Comparison of ENCODE assay signal across 9 cellular contexts in genomic region chr3:51984269-51984647, GRCh38. TPM values are rescaled to one million over a fixed set of nuclear protein-coding genes. Genes with fewer than 3 reads are reported as not detected.
DNase-seq lines count a peak whose midpoint lies in the region; ATAC-seq, FAIRE-seq and TF ChIP-seq lines count a peak whose summit lies in the region.
"Had no signal": no experiment of that assay in that cellular context is flagged by ENCODE, and none has a peak within 500 bp of the region (broad histone marks: within the 10 kb centered on the region; RNA-seq: fewer than 3 reads in every experiment).

No MANE protein-coding gene starts in this region.

- no peak overlapping the region for H3K27ac Mint-ChIP-seq in activated naive CD4-positive, alpha-beta T cell treated with anti-CD3 and anti-CD28 coated beads, Interleukin-2, amount 10 ng/mL, durations not matched to agents 7 days and 5 days
- H3K27ac Mint-ChIP-seq in type B pancreatic cell: peak overlapping the region; percentile 98

- peak overlapping the region; percentile 94 to 97 for H3K9ac ChIP-seq in K562 (ENCODE audit: insufficient read depth in 1 of 2, low read depth in 2 of 2, low read length in 2 of 2)
- peak overlapping the region; percentile 85 for H3K9ac ChIP-seq in mesendoderm (ENCODE audit: low read length)

- H3K4me2 ChIP-seq in K562 (ENCODE audit: insufficient read depth, low read length) (peak overlapping the region; percentile 96), mesendoderm (ENCODE audit: low read length) (no peak overlapping the region)

- H4K20me1 ChIP-seq in K562 (replicated peaks; ENCODE audit: control insufficient read depth, insufficient read depth, low read length): no peaks in the 10 kb centered on the region

- no peak overlapping the region for H4K5ac ChIP-seq in mesendoderm (ENCODE audit: low read length)

- POLR2A ChIA-PET in K562 (lab: Yijun Ruan, JAX): interaction anchor here (0.5 to 5.2 kb wide), 4 partner anchors 9 to 73 kb away, joined by 3 to 105 read pairs (median 15); partner anchors contain the start of genes ABHD14A, ABHD14B and RPL29

- H3K4me1 Mint-ChIP-seq in activated naive CD4-positive, alpha-beta T cell treated with anti-CD3 and anti-CD28 coated beads, Interleukin-2, amount 10 ng/mL, durations not matched to agents 7 days and 5 days: peaks cover 31% of the 10 kb centered on the region
- peaks cover 13% of the 10 kb centered on the region for H3K4me1 Mint-ChIP-seq in type B pancreatic cell (ENCODE audit: unreplicated experiment)

- CTCF ChIA-PET in activated naive CD4-positive, alpha-beta T cell treated with anti-CD3 and anti-CD28 coated beads, Interleukin-2, amount 10 ng/mL, durations not matched to agents 7 days and 5 days (lab: Charles Lee): interaction anchor here (1.2 to 2.8 kb wide), 3 partner anchors 11 to 68 kb away, joined by 3 to 14 read pairs (median 5); partner anchors contain the start of gene ABHD14B
- CTCF ChIA-PET in K562 (lab: Yijun Ruan, JAX; ENCODE audit: low intra/inter-chr PET ratio): no interaction called here

- TF ChIP-seq POLR2A in K562 (conservative IDR thresholded peaks at IDR 0.05): no peak

- peak overlapping the region; percentile 91 for H3K27ac ChIP-seq in K562 (ENCODE audit: extremely low read depth, low read depth, low read length)
- no peak overlapping the region for H3K27ac ChIP-seq in mesendoderm (ENCODE audit: low read depth, low read length)

- H2BK120ac ChIP-seq in mesendoderm (ENCODE audit: low read depth, low read length): no peak overlapping the region

- peak overlapping the region; percentile 55 for H3K4me3 ChIP-seq in K562
- H3K4me3 ChIP-seq in mesendoderm (ENCODE audit: low read length): no peak overlapping the region

- no peaks in the 10 kb centered on the region for H3K9me3 ChIP-seq in K562 (replicated peaks; ENCODE audit: control insufficient read depth, insufficient read depth, low read depth, low read length)

- H3K79me2 ChIP-seq in K562 (ENCODE audit: control insufficient read depth, insufficient read depth, low read length): peaks cover 47% of the 10 kb centered on the region
- H3K79me2 ChIP-seq in mesendoderm (ENCODE audit: control insufficient read depth, insufficient read depth, low read length): no peaks in the 10 kb centered on the region

- no peak for FAIRE-seq in K562 (lab: Jason Lieb, UNC)

- ATAC-seq in K562 (no peak), GM21529 (IDR thresholded peaks at IDR 0.05; ENCODE audit: unreplicated experiment) (no peak), GM19455 (IDR thresholded peaks at IDR 0.05; ENCODE audit: unreplicated experiment) (no peak)

- H2BK5ac ChIP-seq in mesendoderm (ENCODE audit: low read length): no peak overlapping the region

- peaks cover 33% of the 10 kb centered on the region; the same call in 2 of the 3 replicates for H3K36me3 ChIP-seq in K562 (ENCODE audit: control insufficient read depth, insufficient read depth, low read length)
- H3K36me3 ChIP-seq in mesendoderm (ENCODE audit: control insufficient read depth, insufficient read depth, low read length): peaks cover 1% of the 10 kb centered on the region

- in situ Hi-C loops in K562 (cut with MboI): no loop called here

- no peak overlapping the region for H2AK5ac ChIP-seq in mesendoderm (ENCODE audit: low read length)

- H3K27me3 Mint-ChIP-seq in activated naive CD4-positive, alpha-beta T cell treated with anti-CD3 and anti-CD28 coated beads, Interleukin-2, amount 10 ng/mL, durations not matched to agents 7 days and 5 days: no peaks in the 10 kb centered on the region
- H3K27me3 Mint-ChIP-seq in type B pancreatic cell: no peaks in the 10 kb centered on the region

- no peak overlapping the region for H3K18ac ChIP-seq in mesendoderm (ENCODE audit: low read length)

- peaks cover 3% of the 10 kb centered on the region for H3K79me1 ChIP-seq in mesendoderm (ENCODE audit: low read length)

- peak overlapping the region; percentile 57 for H3K23ac ChIP-seq in mesendoderm (ENCODE audit: low read length)

- DNase-seq in activated naive CD4-positive, alpha-beta T cell treated with anti-CD3 and anti-CD28 coated beads, Interleukin-2, amount 10 ng/mL, durations not matched to agents 7 days and 5 days: no peak
- DNase-seq in activated naive CD4-positive, alpha-beta T cell (lab: John Stamatoyannopoulos, UW): no peak
- DNase-seq in K562 (ENCODE audit: extremely low read depth in 1 of 4, low spot score in 3 of 4): no peak
- DNase-seq in mesendoderm: no peak
- DNase-seq in type B pancreatic cell (ENCODE audit: extremely low spot score, unreplicated experiment): no peak
- DNase-seq in NCI-H2029 (lab: John Stamatoyannopoulos, UW): no peak
- DNase-seq: stimulated activated CD8-positive, alpha-beta memory T cell treated with anti-CD3 and anti-CD28 coated beads, Interleukin-4, amount 100 ng/mL, for 48 hours had no signal

- H3K4me3 Mint-ChIP-seq in activated naive CD4-positive, alpha-beta T cell treated with anti-CD3 and anti-CD28 coated beads, Interleukin-2, amount 10 ng/mL, durations not matched to agents 7 days and 5 days: peak overlapping the region; percentile 46
- peak overlapping the region; percentile 94 for H3K4me3 Mint-ChIP-seq in type B pancreatic cell

- H4K8ac ChIP-seq in mesendoderm (ENCODE audit: low read depth, low read length): no peak overlapping the region

- H3K4me1 ChIP-seq in K562 (replicated peaks in 1 of 2; ENCODE audit: control insufficient read depth in 2 of 2, insufficient read depth in 2 of 2, low read length in 2 of 2): peaks cover 35 to 68% of the 10 kb centered on the region in 2 experiments; a peak in 4 of 5 replicates
- H3K4me1 ChIP-seq in mesendoderm (ENCODE audit: control insufficient read depth, low read depth, low read length): peaks cover 2% of the 10 kb centered on the region

- H3K9me1 ChIP-seq in K562 (ENCODE audit: control insufficient read depth, insufficient read depth, low read length): no peaks in the 10 kb centered on the region

- H3K36me3 Mint-ChIP-seq in activated naive CD4-positive, alpha-beta T cell treated with anti-CD3 and anti-CD28 coated beads, Interleukin-2, amount 10 ng/mL, durations not matched to agents 7 days and 5 days: peaks cover 5% of the 10 kb centered on the region
- H3K36me3 Mint-ChIP-seq in type B pancreatic cell: no peaks in the 10 kb centered on the region

- H3K9me3 Mint-ChIP-seq in activated naive CD4-positive, alpha-beta T cell treated with anti-CD3 and anti-CD28 coated beads, Interleukin-2, amount 10 ng/mL, durations not matched to agents 7 days and 5 days: no peaks in the 10 kb centered on the region
- no peaks in the 10 kb centered on the region for H3K9me3 Mint-ChIP-seq in type B pancreatic cell

- H3K4ac ChIP-seq in mesendoderm (ENCODE audit: low read depth, low read length): no peak overlapping the region

- intact Hi-C loops in K562 (cut with micrococcal nuclease): no loop called here

- peak overlapping the region; percentile 93 for H3K56ac ChIP-seq in mesendoderm (ENCODE audit: low read length)

- BruUV-seq in K562 (replicated peaks; lab: Mats Ljungman, UMichigan): no TSS peak

- no peak overlapping the region for H2AFZ ChIP-seq in K562 (ENCODE audit: low read depth, low read length)

- TF ChIP-seq CTCF in K562 (IDR thresholded peaks at IDR 0.05 in 2 of 3, conservative IDR thresholded peaks at IDR 0.05 in 1 of 3; ENCODE audit: insufficient read depth in 2 of 3, low read depth in 1 of 3, low read length in 3 of 3) (no peak), type B pancreatic cell (conservative IDR thresholded peaks at IDR 0.05) (no peak)

- no peak for TF ChIP-seq EP300 in K562 (IDR thresholded peaks at IDR 0.05; ENCODE audit: low read length)

- no peak overlapping the region for H2BK15ac ChIP-seq in mesendoderm (replicated peaks; ENCODE audit: low read depth)

- H3K27me3 ChIP-seq in K562 (ENCODE audit: control insufficient read depth in 2 of 2, insufficient read depth in 2 of 2, low read length in 2 of 2): no peaks in the 10 kb centered on the region
- H3K27me3 ChIP-seq in mesendoderm (ENCODE audit: insufficient read depth, low read length, poor library complexity): no peaks in the 10 kb centered on the region

- TF ChIP-seq RAD21 in K562 (CRISPR knock-in tag; conservative IDR thresholded peaks at IDR 0.05 in 1 of 2, IDR thresholded peaks at IDR 0.05 in 1 of 2): no peak

RNA-seq across cellular contexts. Expression of gene ACY1, which starts 0.9 kb away (rescaled TPM):
- 84.3 and 247 TPM in 2 replicates for total RNA-seq in K562 (2011; cell fraction: chromatin; rRNA removed; ENCODE audit: low replicate concordance)
- total RNA-seq in K562 (2011; cell fraction: nucleolus; rRNA removed): 195 and 196 TPM in 2 replicates
- total RNA-seq in K562 (2011; cell fraction: nucleoplasm; rRNA removed): 130 and 134 TPM in 2 replicates
- total RNA-seq in K562 (2014; rRNA removed): 118 and 179 TPM in 2 replicates
- total RNA-seq in K562 (2014; rRNA removed; fragmentation: Illumina TruSeq; extraction: Trizol): 44.6 and 70.7 TPM in 2 replicates
- 93.2 and 96.9 TPM in 2 replicates for total RNA-seq in K562 (2015; rRNA removed; fragmentation: Illumina TruSeq; extraction: Trizol)
- total RNA-seq in K562 (2021): 134 and 138 TPM in 2 replicates
- polyA plus RNA-seq in K562 (2011; rRNA removed): 104 and 144 TPM in 2 replicates
- 184 and 389 TPM in 2 replicates for polyA plus RNA-seq in K562 (2011; cell fraction: cytosol; rRNA removed)
- 211 and 337 TPM in 2 replicates for polyA plus RNA-seq in K562 (2011; cell fraction: nucleus; rRNA removed)
- polyA plus RNA-seq in K562 (2012): 145 and 205 TPM in 2 replicates
- polyA plus RNA-seq in K562 (2014; fragmentation: Illumina TruSeq; extraction: Trizol): 123 and 129 TPM in 2 replicates
- polyA plus RNA-seq in K562 (2014; fragmentation: Nextera tagmentation; extraction: Ambion mirVana): 100 to 1,000 TPM; 179 to 195 TPM
- 128 and 136 TPM in 2 replicates for polyA plus RNA-seq in K562 (2014; rRNA removed)
- 63.4 and 90.9 TPM in 2 replicates for polyA minus RNA-seq in K562 (2011; rRNA and poly(A)+ RNA removed)
- polyA minus RNA-seq in K562 (2011; cell fraction: cytosol; rRNA and poly(A)+ RNA removed): 94.5 and 118 TPM in 2 replicates
- polyA minus RNA-seq in K562 (2011; cell fraction: nucleus; rRNA and poly(A)+ RNA removed): 79.1 and 86.7 TPM in 2 replicates
- polyA plus RNA-seq in mesendoderm (2013, experiment 1 of 2): 28.2 TPM
- polyA plus RNA-seq in mesendoderm (2013, experiment 2 of 2): 25.1 TPM
- 54.2 and 55.9 TPM in 2 replicates for total RNA-seq in type B pancreatic cell (ENCODE audit: low replicate concordance)

RNA-seq across cellular contexts. Expression of gene ABHD14A, which starts 9.4 kb away (rescaled TPM):
- total RNA-seq in K562 (2011; cell fraction: chromatin; rRNA removed; ENCODE audit: low replicate concordance): 1.7 and 7.0 TPM in 2 replicates
- total RNA-seq in K562 (2011; cell fraction: nucleolus; rRNA removed): 12.5 and 13.2 TPM in 2 replicates
- total RNA-seq in K562 (2011; cell fraction: nucleoplasm; rRNA removed): 9.3 and 10.3 TPM in 2 replicates
- 8.4 and 12.2 TPM in 2 replicates for total RNA-seq in K562 (2014; rRNA removed)
- total RNA-seq in K562 (2014; rRNA removed; fragmentation: Illumina TruSeq; extraction: Trizol): 1.7 and 3.3 TPM in 2 replicates
- 7.7 and 8.3 TPM in 2 replicates for total RNA-seq in K562 (2015; rRNA removed; fragmentation: Illumina TruSeq; extraction: Trizol)
- total RNA-seq in K562 (2021): 9.4 and 10.6 TPM in 2 replicates
- polyA plus RNA-seq in K562 (2011; rRNA removed): 6.6 and 10.5 TPM in 2 replicates
- polyA plus RNA-seq in K562 (2011; cell fraction: cytosol; rRNA removed): 20.3 and 55.0 TPM in 2 replicates
- polyA plus RNA-seq in K562 (2011; cell fraction: nucleus; rRNA removed): 5.8 and 7.5 TPM in 2 replicates
- polyA plus RNA-seq in K562 (2012): 10.5 and 14.1 TPM in 2 replicates
- 7.1 and 8.4 TPM in 2 replicates for polyA plus RNA-seq in K562 (2014; fragmentation: Illumina TruSeq; extraction: Trizol)
- 1 to 10 TPM in 1 of 2 experiments, under 1 TPM in 1; 0.90 to 2.0 TPM for polyA plus RNA-seq in K562 (2014; fragmentation: Nextera tagmentation; extraction: Ambion mirVana)
- 9.6 and 14.0 TPM in 2 replicates for polyA plus RNA-seq in K562 (2014; rRNA removed)
- 1.6 and 5.7 TPM in 2 replicates for polyA minus RNA-seq in K562 (2011; rRNA and poly(A)+ RNA removed)
- polyA minus RNA-seq in K562 (2011; cell fraction: cytosol; rRNA and poly(A)+ RNA removed): 4.3 and 7.0 TPM in 2 replicates
- 0.54 and 0.78 TPM in 2 replicates for polyA minus RNA-seq in K562 (2011; cell fraction: nucleus; rRNA and poly(A)+ RNA removed)
- 2.6 TPM for polyA plus RNA-seq in mesendoderm (2013, experiment 1 of 2)
- polyA plus RNA-seq in mesendoderm (2013, experiment 2 of 2): 2.4 TPM
- total RNA-seq in type B pancreatic cell (ENCODE audit: low replicate concordance): 12.2 and 16.6 TPM in 2 replicates

RNA-seq across cellular contexts. Expression of gene ABHD14B, which starts 10.4 kb away (rescaled TPM):
- total RNA-seq in K562 (2011; cell fraction: chromatin; rRNA removed; ENCODE audit: low replicate concordance): 33.5 and 88.4 TPM in 2 replicates
- 69.5 and 79.0 TPM in 2 replicates for total RNA-seq in K562 (2011; cell fraction: nucleolus; rRNA removed)
- total RNA-seq in K562 (2011; cell fraction: nucleoplasm; rRNA removed): 83.9 and 125 TPM in 2 replicates
- 46.5 and 78.4 TPM in 2 replicates for total RNA-seq in K562 (2014; rRNA removed)
- 27.4 and 28.3 TPM in 2 replicates for total RNA-seq in K562 (2014; rRNA removed; fragmentation: Illumina TruSeq; extraction: Trizol)
- total RNA-seq in K562 (2015; rRNA removed; fragmentation: Illumina TruSeq; extraction: Trizol): 33.7 and 34.0 TPM in 2 replicates
- 65.2 and 68.0 TPM in 2 replicates for total RNA-seq in K562 (2021)
- 107 and 114 TPM in 2 replicates for polyA plus RNA-seq in K562 (2011; rRNA removed)
- 153 and 233 TPM in 2 replicates for polyA plus RNA-seq in K562 (2011; cell fraction: cytosol; rRNA removed)
- 82.3 and 118 TPM in 2 replicates for polyA plus RNA-seq in K562 (2011; cell fraction: nucleus; rRNA removed)
- 58.2 and 103 TPM in 2 replicates for polyA plus RNA-seq in K562 (2012)
- 72.2 and 86.5 TPM in 2 replicates for polyA plus RNA-seq in K562 (2014; fragmentation: Illumina TruSeq; extraction: Trizol)
- 10 to 100 TPM; 10.6 to 11.7 TPM for polyA plus RNA-seq in K562 (2014; fragmentation: Nextera tagmentation; extraction: Ambion mirVana)
- 80.5 and 87.3 TPM in 2 replicates for polyA plus RNA-seq in K562 (2014; rRNA removed)
- 50.4 and 76.8 TPM in 2 replicates for polyA minus RNA-seq in K562 (2011; rRNA and poly(A)+ RNA removed)
- 38.9 and 39.4 TPM in 2 replicates for polyA minus RNA-seq in K562 (2011; cell fraction: cytosol; rRNA and poly(A)+ RNA removed)
- 26.3 and 30.1 TPM in 2 replicates for polyA minus RNA-seq in K562 (2011; cell fraction: nucleus; rRNA and poly(A)+ RNA removed)
- 2.8 TPM for polyA plus RNA-seq in mesendoderm (2013, experiment 1 of 2)
- 2.6 TPM for polyA plus RNA-seq in mesendoderm (2013, experiment 2 of 2)
- total RNA-seq in type B pancreatic cell (ENCODE audit: low replicate concordance): 22.1 and 27.2 TPM in 2 replicates

RNA-seq across cellular contexts. Expression of gene RPL29, which starts 11.4 kb away (rescaled TPM):
- total RNA-seq in K562 (2011; cell fraction: chromatin; rRNA removed; ENCODE audit: low replicate concordance): 184 and 350 TPM in 2 replicates
- total RNA-seq in K562 (2011; cell fraction: nucleolus; rRNA removed): 475 and 490 TPM in 2 replicates
- total RNA-seq in K562 (2011; cell fraction: nucleoplasm; rRNA removed): 538 and 894 TPM in 2 replicates
- 1,104 and 1,143 TPM in 2 replicates for total RNA-seq in K562 (2014; rRNA removed)
- 811 and 895 TPM in 2 replicates for total RNA-seq in K562 (2014; rRNA removed; fragmentation: Illumina TruSeq; extraction: Trizol)
- 1,065 and 1,147 TPM in 2 replicates for total RNA-seq in K562 (2015; rRNA removed; fragmentation: Illumina TruSeq; extraction: Trizol)
- 917 and 1,045 TPM in 2 replicates for total RNA-seq in K562 (2021)
- polyA plus RNA-seq in K562 (2011; rRNA removed): 1,156 and 1,373 TPM in 2 replicates
- 2,082 and 2,495 TPM in 2 replicates for polyA plus RNA-seq in K562 (2011; cell fraction: cytosol; rRNA removed)
- 709 and 859 TPM in 2 replicates for polyA plus RNA-seq in K562 (2011; cell fraction: nucleus; rRNA removed)
- polyA plus RNA-seq in K562 (2012): 1,411 and 1,997 TPM in 2 replicates
- 1,281 and 1,602 TPM in 2 replicates for polyA plus RNA-seq in K562 (2014; fragmentation: Illumina TruSeq; extraction: Trizol)
- 100 to 1,000 TPM; 568 to 871 TPM for polyA plus RNA-seq in K562 (2014; fragmentation: Nextera tagmentation; extraction: Ambion mirVana)
- polyA plus RNA-seq in K562 (2014; rRNA removed): 1,326 and 1,475 TPM in 2 replicates
- 954 and 1,034 TPM in 2 replicates for polyA minus RNA-seq in K562 (2011; rRNA and poly(A)+ RNA removed)
- polyA minus RNA-seq in K562 (2011; cell fraction: cytosol; rRNA and poly(A)+ RNA removed): 628 and 690 TPM in 2 replicates
- 177 and 303 TPM in 2 replicates for polyA minus RNA-seq in K562 (2011; cell fraction: nucleus; rRNA and poly(A)+ RNA removed)
- 2,106 TPM for polyA plus RNA-seq in mesendoderm (2013, experiment 1 of 2)
- 2,168 TPM for polyA plus RNA-seq in mesendoderm (2013, experiment 2 of 2)
- 1,439 and 1,690 TPM in 2 replicates for total RNA-seq in type B pancreatic cell (ENCODE audit: low replicate concordance)

RNA-seq across cellular contexts. Expression of gene PCBP4, which starts 17.0 kb away (rescaled TPM):
- 3.7 and 14.0 TPM in 2 replicates for total RNA-seq in K562 (2011; cell fraction: chromatin; rRNA removed; ENCODE audit: low replicate concordance)
- total RNA-seq in K562 (2011; cell fraction: nucleolus; rRNA removed): 5.8 and 7.8 TPM in 2 replicates
- total RNA-seq in K562 (2011; cell fraction: nucleoplasm; rRNA removed): 4.6 and 5.4 TPM in 2 replicates
- total RNA-seq in K562 (2014; rRNA removed) (4.6 and 4.9 TPM in 2 replicates), K562 (2014; rRNA removed; fragmentation: Illumina TruSeq; extraction: Trizol) (0.73 and 0.93 TPM in 2 replicates), K562 (2015; rRNA removed; fragmentation: Illumina TruSeq; extraction: Trizol) (1.6 and 2.1 TPM in 2 replicates), K562 (2021) (4.7 and 5.7 TPM in 2 replicates), type B pancreatic cell (ENCODE audit: low replicate concordance) (74.8 and 91.9 TPM in 2 replicates)
- polyA plus RNA-seq in K562 (2011; rRNA removed) (3.1 and 5.5 TPM in 2 replicates), K562 (2014; fragmentation: Illumina TruSeq; extraction: Trizol) (2.6 and 4.7 TPM in 2 replicates), K562 (2014; fragmentation: Nextera tagmentation; extraction: Ambion mirVana) (under 1 TPM; 0.06 to 0.07 TPM), K562 (2014; rRNA removed) (5.8 and 6.4 TPM in 2 replicates)
- polyA plus RNA-seq in K562 (2011; cell fraction: cytosol; rRNA removed): 4.5 and 7.3 TPM in 2 replicates
- 15.9 and 21.8 TPM in 2 replicates for polyA plus RNA-seq in K562 (2011; cell fraction: nucleus; rRNA removed)
- polyA plus RNA-seq in K562 (2012): 3.7 and 10.9 TPM in 2 replicates
- polyA minus RNA-seq in K562 (2011; rRNA and poly(A)+ RNA removed): 1.3 and 1.9 TPM in 2 replicates
- 1.4 and 1.6 TPM in 2 replicates for polyA minus RNA-seq in K562 (2011; cell fraction: cytosol; rRNA and poly(A)+ RNA removed)
- 1.9 and 3.9 TPM in 2 replicates for polyA minus RNA-seq in K562 (2011; cell fraction: nucleus; rRNA and poly(A)+ RNA removed)
- polyA plus RNA-seq in mesendoderm (2013, experiment 1 of 2): 14.4 TPM
- 14.3 TPM for polyA plus RNA-seq in mesendoderm (2013, experiment 2 of 2)
